In the genomic region with DNA sequence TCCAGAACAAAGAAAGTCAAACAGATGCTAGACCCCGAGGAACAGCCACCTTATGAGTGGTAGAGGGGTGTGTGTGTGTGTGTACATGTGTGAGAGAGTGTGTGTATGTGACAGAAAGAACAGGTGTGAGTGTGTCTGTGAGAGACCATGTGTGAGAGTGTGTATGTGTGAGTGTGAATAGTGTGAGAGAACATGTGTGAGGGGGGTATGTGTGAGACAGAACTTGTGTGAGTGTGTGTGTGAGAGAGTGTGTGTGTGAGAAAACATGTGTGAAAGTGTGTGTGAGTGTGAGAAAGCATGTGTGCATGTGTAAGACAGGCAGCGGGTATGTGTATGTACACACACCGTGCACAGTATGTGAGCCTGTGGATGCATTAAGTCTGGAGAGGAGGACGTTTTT, we compare ENCODE assay signal across 2 cellular contexts.
TF ChIP-seq lines count a peak whose summit lies in the region.

No MANE protein-coding gene starts in this region.

TF ChIP-seq in GM23338, 12 proteins besides CTCF, POLR2A, EP300 and RAD21:
- TF ChIP-seq NANOG (IDR thresholded peaks at IDR 0.05; ENCODE audit: borderline replicate concordance) (no peak), ZNF331 (CRISPR knock-in tag; IDR thresholded peaks at IDR 0.05; ENCODE audit: low read depth) (no peak), EZH2phosphoT487 (IDR thresholded peaks at IDR 0.05; ENCODE audit: unreplicated experiment) (no peak), CREB1 (CRISPR knock-in tag; IDR thresholded peaks at IDR 0.05; ENCODE audit: low read depth) (no peak), POLR2AphosphoS5 (IDR thresholded peaks at IDR 0.05; ENCODE audit: low read depth) (no peak)
- TF ChIP-seq, protein P1, sequence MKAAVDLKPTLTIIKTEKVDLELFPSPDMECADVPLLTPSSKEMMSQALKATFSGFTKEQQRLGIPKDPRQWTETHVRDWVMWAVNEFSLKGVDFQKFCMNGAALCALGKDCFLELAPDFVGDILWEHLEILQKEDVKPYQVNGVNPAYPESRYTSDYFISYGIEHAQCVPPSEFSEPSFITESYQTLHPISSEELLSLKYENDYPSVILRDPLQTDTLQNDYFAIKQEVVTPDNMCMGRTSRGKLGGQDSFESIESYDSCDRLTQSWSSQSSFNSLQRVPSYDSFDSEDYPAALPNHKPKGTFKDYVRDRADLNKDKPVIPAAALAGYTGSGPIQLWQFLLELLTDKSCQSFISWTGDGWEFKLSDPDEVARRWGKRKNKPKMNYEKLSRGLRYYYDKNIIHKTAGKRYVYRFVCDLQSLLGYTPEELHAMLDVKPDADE (IDR thresholded peaks at IDR 0.05): no peak
- TF ChIP-seq, protein P2, sequence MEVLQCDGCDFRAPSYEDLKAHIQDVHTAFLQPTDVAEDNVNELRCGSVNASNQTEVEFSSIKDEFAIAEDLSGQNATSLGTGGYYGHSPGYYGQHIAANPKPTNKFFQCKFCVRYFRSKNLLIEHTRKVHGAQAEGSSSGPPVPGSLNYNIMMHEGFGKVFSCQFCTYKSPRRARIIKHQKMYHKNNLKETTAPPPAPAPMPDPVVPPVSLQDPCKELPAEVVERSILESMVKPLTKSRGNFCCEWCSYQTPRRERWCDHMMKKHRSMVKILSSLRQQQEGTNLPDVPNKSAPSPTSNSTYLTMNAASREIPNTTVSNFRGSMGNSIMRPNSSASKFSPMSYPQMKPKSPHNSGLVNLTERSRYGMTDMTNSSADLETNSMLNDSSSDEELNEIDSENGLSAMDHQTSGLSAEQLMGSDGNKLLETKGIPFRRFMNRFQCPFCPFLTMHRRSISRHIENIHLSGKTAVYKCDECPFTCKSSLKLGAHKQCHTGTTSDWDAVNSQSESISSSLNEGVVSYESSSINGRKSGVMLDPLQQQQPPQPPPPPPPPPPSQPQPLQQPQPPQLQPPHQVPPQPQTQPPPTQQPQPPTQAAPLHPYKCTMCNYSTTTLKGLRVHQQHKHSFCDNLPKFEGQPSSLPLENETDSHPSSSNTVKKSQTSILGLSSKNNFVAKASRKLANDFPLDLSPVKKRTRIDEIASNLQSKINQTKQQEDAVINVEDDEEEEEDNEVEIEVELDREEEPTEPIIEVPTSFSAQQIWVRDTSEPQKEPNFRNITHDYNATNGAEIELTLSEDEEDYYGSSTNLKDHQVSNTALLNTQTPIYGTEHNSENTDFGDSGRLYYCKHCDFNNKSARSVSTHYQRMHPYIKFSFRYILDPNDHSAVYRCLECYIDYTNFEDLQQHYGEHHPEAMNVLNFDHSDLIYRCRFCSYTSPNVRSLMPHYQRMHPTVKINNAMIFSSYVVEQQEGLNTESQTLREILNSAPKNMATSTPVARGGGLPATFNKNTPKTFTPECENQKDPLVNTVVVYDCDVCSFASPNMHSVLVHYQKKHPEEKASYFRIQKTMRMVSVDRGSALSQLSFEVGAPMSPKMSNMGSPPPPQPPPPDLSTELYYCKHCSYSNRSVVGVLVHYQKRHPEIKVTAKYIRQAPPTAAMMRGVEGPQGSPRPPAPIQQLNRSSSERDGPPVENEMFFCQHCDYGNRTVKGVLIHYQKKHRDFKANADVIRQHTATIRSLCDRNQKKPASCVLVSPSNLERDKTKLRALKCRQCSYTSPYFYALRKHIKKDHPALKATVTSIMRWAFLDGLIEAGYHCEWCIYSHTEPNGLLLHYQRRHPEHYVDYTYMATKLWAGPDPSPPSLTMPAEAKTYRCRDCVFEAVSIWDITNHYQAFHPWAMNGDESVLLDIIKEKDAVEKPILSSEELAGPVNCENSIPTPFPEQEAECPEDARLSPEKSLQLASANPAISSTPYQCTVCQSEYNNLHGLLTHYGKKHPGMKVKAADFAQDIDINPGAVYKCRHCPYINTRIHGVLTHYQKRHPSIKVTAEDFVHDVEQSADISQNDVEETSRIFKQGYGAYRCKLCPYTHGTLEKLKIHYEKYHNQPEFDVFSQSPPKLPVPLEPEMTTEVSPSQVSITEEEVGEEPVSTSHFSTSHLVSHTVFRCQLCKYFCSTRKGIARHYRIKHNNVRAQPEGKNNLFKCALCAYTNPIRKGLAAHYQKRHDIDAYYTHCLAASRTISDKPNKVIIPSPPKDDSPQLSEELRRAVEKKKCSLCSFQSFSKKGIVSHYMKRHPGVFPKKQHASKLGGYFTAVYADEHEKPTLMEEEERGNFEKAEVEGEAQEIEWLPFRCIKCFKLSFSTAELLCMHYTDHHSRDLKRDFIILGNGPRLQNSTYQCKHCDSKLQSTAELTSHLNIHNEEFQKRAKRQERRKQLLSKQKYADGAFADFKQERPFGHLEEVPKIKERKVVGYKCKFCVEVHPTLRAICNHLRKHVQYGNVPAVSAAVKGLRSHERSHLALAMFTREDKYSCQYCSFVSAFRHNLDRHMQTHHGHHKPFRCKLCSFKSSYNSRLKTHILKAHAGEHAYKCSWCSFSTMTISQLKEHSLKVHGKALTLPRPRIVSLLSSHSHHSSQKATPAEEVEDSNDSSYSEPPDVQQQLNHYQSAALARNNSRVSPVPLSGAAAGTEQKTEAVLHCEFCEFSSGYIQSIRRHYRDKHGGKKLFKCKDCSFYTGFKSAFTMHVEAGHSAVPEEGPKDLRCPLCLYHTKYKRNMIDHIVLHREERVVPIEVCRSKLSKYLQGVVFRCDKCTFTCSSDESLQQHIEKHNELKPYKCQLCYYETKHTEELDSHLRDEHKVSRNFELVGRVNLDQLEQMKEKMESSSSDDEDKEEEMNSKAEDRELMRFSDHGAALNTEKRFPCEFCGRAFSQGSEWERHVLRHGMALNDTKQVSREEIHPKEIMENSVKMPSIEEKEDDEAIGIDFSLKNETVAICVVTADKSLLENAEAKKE (CRISPR knock-in tag; IDR thresholded peaks at IDR 0.05): no peak

TF ChIP-seq in H1, 55 proteins besides CTCF, POLR2A, EP300 and RAD21:
- TF ChIP-seq ZNF274 (IDR thresholded peaks at IDR 0.05; ENCODE audit: borderline replicate concordance, extremely low read depth, low read length) (no peak), RFX5 (IDR thresholded peaks at IDR 0.05; ENCODE audit: borderline replicate concordance, low read depth, low read length) (no peak), KDM1A (IDR thresholded peaks at IDR 0.05; ENCODE audit: borderline replicate concordance, low read length) (no peak), POLR2AphosphoS5 (IDR thresholded peaks at IDR 0.05; ENCODE audit: low read depth, low read length) (no peak), TAF1 (IDR thresholded peaks at IDR 0.05; ENCODE audit: low read depth, low read length) (no peak), EGR1 (IDR thresholded peaks at IDR 0.05; ENCODE audit: borderline replicate concordance, low read depth, low read length) (no peak), ASH2L (IDR thresholded peaks at IDR 0.05; ENCODE audit: low read length) (no peak), JUN (IDR thresholded peaks at IDR 0.05; ENCODE audit: low read depth, low read length) (no peak)
- TF ChIP-seq, protein P3, sequence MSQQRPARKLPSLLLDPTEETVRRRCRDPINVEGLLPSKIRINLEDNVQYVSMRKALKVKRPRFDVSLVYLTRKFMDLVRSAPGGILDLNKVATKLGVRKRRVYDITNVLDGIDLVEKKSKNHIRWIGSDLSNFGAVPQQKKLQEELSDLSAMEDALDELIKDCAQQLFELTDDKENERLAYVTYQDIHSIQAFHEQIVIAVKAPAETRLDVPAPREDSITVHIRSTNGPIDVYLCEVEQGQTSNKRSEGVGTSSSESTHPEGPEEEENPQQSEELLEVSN (IDR thresholded peaks at IDR 0.05): no peak
